1 cellular context compared by ENCODE assay signal in genomic region chr16:88779406-88780099, GRCh38.
TF ChIP-seq lines count a peak whose summit lies in the region.

No MANE protein-coding gene starts in this region.

TF ChIP-seq in GM23338, 12 proteins besides CTCF, POLR2A, EP300 and RAD21 (continued from another document):
- TF ChIP-seq REST (IDR thresholded peaks at IDR 0.05; ENCODE audit: unreplicated experiment): no peak
- TF ChIP-seq EZH2phosphoT487 (IDR thresholded peaks at IDR 0.05; ENCODE audit: unreplicated experiment): no peak
- no peak for TF ChIP-seq ZNF331 (CRISPR knock-in tag; IDR thresholded peaks at IDR 0.05; ENCODE audit: low read depth)
- no peak for TF ChIP-seq ETS1 (IDR thresholded peaks at IDR 0.05)
- no peak for TF ChIP-seq ZNF462 (CRISPR knock-in tag; IDR thresholded peaks at IDR 0.05)
- TF ChIP-seq EZH2 (IDR thresholded peaks at IDR 0.05; ENCODE audit: low read depth, unreplicated experiment): no peak
